Comparison of ENCODE assay signal across 13 cellular contexts in the genomic region with DNA sequence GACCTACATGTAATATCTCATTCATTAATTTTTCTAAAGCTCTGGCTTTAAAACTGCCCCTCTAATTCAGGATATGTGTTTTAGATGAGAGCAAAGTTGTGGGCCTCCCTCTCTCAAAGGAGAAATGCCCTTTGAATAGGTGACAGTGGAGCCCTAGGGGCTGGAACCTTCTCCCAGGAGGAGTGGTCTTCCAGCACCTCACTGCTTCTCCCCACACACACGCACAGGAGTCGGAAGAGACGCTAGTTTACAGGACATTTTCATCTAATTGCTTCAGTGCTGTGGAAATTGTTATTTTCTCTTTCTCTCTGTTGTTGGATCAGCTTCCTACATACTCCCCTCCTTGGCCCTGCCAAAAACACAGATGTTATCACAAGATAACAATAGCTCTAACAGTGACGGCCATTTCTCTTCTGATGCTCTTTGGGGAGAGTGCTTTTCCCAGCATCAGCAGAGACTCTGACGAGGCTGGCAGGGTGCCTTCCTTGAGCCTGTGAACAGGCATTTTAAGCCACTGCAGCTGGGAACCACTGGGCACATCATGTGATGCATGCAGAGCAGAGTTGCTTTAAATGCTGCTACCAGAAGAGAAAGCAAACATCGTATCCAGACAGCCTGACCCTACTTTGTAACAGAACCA.
DNase-seq lines count a peak whose midpoint lies in the region; ATAC-seq, FAIRE-seq and TF ChIP-seq lines count a peak whose summit lies in the region.
"Had no signal": no experiment of that assay in that cellular context is flagged by ENCODE, and none has a peak within 500 bp of the region (broad histone marks: within the 10 kb centered on the region; RNA-seq: fewer than 3 reads in every experiment).

No MANE protein-coding gene starts in this region.

- H4K8ac ChIP-seq in neuronal stem cell (ENCODE audit: low read depth, low read length): no peak overlapping the region

- H4K91ac ChIP-seq in neuronal stem cell (ENCODE audit: low read depth, low read length, poor library complexity): no peak overlapping the region

- no peak overlapping the region for H2AK5ac ChIP-seq in neuronal stem cell (ENCODE audit: low read depth, low read length)

- no peak overlapping the region for H2BK15ac ChIP-seq in neuronal stem cell (ENCODE audit: low read length)

- no peak overlapping the region for H3K14ac ChIP-seq in neuronal stem cell (ENCODE audit: low read length)

- H2BK12ac ChIP-seq in neuronal stem cell (ENCODE audit: low read length): no peak overlapping the region

- no peak overlapping the region for H3K4me2 ChIP-seq in neuronal stem cell (ENCODE audit: insufficient read depth, low read length, poor library complexity, severe bottlenecking)

- H3K27ac ChIP-seq in VCaP (peak overlapping the region; percentile 68), neuronal stem cell (replicated peaks; ENCODE audit: low read length) (no peak overlapping the region)

- DNase-seq in AG08396 (ENCODE audit: low spot score): peak; percentile 50
- peak; percentile 54 for DNase-seq in fibroblast of villous mesenchyme (ENCODE audit: low read depth)
- no peak for DNase-seq in neuronal stem cell (ENCODE audit: low spot score)
- no peak for DNase-seq in RCC 7860 (ENCODE audit: low spot score)
- no peak for DNase-seq in NCI-H2081 treated with DMSO at 0.1 percent for 48 hours (lab: John Stamatoyannopoulos, UW)
- DNase-seq: activated CD4-positive, alpha-beta T cell treated with anti-CD3 and anti-CD28 coated beads for 36 hours; CD8-positive, alpha-beta T cell; NCI-H526 treated with DMSO at 0.1 percent for 48 hours; retina had no signal

- H3K9ac ChIP-seq in neuronal stem cell (ENCODE audit: low read depth, low read length, poor library complexity): no peak overlapping the region

- FAIRE-seq in RCC 7860 (lab: Jason Lieb, UNC): no peak

- H2AFZ ChIP-seq in neuronal stem cell (ENCODE audit: low read length): peak overlapping the region; percentile 13

- no peaks in the 10 kb centered on the region for H3K79me1 ChIP-seq in neuronal stem cell (ENCODE audit: low read depth, low read length)

- peaks cover 0 to 48% (median 0%) of the 10 kb centered on the region in 3 experiments for H3K27me3 ChIP-seq in neuronal stem cell (ENCODE audit: control insufficient read depth in 3 of 3, insufficient read depth in 3 of 3, low read depth in 1 of 3, low read length in 3 of 3)
- H3K27me3 ChIP-seq: upper lobe of left lung had no signal

- H3K9me3 ChIP-seq in neuronal stem cell (replicated peaks in 1 of 2; ENCODE audit: control insufficient read depth in 2 of 2, insufficient read depth in 1 of 2, low read depth in 1 of 2, low read length in 2 of 2): no peaks in the 10 kb centered on the region
- H3K9me3 ChIP-seq: upper lobe of left lung had no signal

- H3K4me3 ChIP-seq in fibroblast of villous mesenchyme (ENCODE audit: low read depth, low read length) (no peak overlapping the region), neuronal stem cell (ENCODE audit: low read length in 2 of 2) (no peak overlapping the region)
- H3K4me3 ChIP-seq: upper lobe of left lung had no signal

- no peak overlapping the region for H3K4ac ChIP-seq in neuronal stem cell (ENCODE audit: low read length)

- H3K36me3 ChIP-seq in neuronal stem cell (replicated peaks in 1 of 2; ENCODE audit: control insufficient read depth in 2 of 2, insufficient read depth in 2 of 2, low read length in 2 of 2): no peaks in the 10 kb centered on the region
- H3K36me3 ChIP-seq: upper lobe of left lung had no signal

- ATAC-seq in HG03108 (IDR thresholded peaks at IDR 0.05; ENCODE audit: unreplicated experiment): no peak
- no peak for ATAC-seq in GM21423 (IDR thresholded peaks at IDR 0.05; ENCODE audit: unreplicated experiment)
- ATAC-seq: activated CD4-positive, alpha-beta T cell treated with anti-CD3 and anti-CD28 coated beads for 36 hours; CD8-positive, alpha-beta T cell had no signal

- no peak overlapping the region for H3K23ac ChIP-seq in neuronal stem cell (ENCODE audit: low read depth, low read length, poor library complexity)

- no peak for TF ChIP-seq CTCF in VCaP (conservative IDR thresholded peaks at IDR 0.05)
- TF ChIP-seq CTCF in fibroblast of villous mesenchyme (IDR thresholded peaks at IDR 0.05; ENCODE audit: insufficient read depth, low read depth, low read length): no peak

- no peak overlapping the region for H3K18ac ChIP-seq in neuronal stem cell (ENCODE audit: low read length)

- H3K4me1 ChIP-seq in neuronal stem cell (ENCODE audit: control insufficient read depth in 2 of 2, insufficient read depth in 1 of 2, low read depth in 1 of 2, low read length in 2 of 2): peaks cover 4 to 9% of the 10 kb centered on the region in 2 donors

- H2BK5ac ChIP-seq in neuronal stem cell (ENCODE audit: low read length): no peak overlapping the region

- no CpG with 5 or more reads among the region's 6 CpGs for WGBS in neuronal stem cell (ENCODE audit: extremely low coverage in 2 of 2, insufficient read length in 2 of 2, insufficient replicate concordance in 1 of 2), 2 donors

- H2BK120ac ChIP-seq in neuronal stem cell (ENCODE audit: low read depth, low read length): no peak overlapping the region

Comparison
In these comparisons a context has a peak if more than half of its experiments do, and no peak if none do; other contexts are left out.
1. DNase-seq: peak in AG08396 (single experiment) and fibroblast of villous mesenchyme (single experiment); none in neuronal stem cell (single experiment), RCC 7860 (single experiment) and NCI-H2081 treated with DMSO at 0.1 percent for 48 hours (single experiment).